In the genomic region with DNA sequence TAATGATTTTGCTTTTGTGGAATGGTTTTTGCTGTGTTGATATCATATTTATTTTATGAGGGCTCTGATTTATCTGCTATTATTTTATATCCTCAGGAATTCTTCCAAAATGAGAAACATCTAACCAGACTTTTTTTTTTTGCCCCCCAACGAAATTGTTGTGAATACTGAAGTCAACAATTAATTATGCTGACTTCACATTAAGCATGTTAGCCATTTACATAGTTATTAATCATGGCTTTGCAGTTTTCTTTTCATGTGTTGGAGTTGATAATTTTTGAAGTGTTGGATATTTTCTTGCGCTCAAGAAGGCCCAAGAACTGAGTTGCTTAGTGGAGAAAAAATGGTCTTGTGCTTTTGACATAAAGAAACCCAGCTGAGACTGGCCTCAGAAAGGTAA, we compare ENCODE assay signal across 10 cellular contexts.
"Had no signal": no experiment of that assay in that cellular context is flagged by ENCODE, and none has a peak within 500 bp of the region (broad histone marks: within the 10 kb centered on the region; RNA-seq: fewer than 3 reads in every experiment).

No MANE protein-coding gene starts in this region.

- DNase-seq: GM23248, GOT3, H7, HFFc6, Karpas-422, KBM-7 had no signal

- FAIRE-seq: HTR-8/SVneo had no signal

- H3K4me3 ChIP-seq: GM23248, HAP-1 had no signal

- H3K9me3 ChIP-seq: HAP-1 had no signal

- H3K9ac ChIP-seq: GM23248, KMS-11 had no signal

- H3K36me3 ChIP-seq: HAP-1 had no signal

- H3K4me2 ChIP-seq: KMS-11 had no signal

- H2AFZ ChIP-seq: GM23248 had no signal

- ATAC-seq: HCT116 had no signal

- H3K4me1 ChIP-seq: HAP-1 had no signal

- H3K27ac ChIP-seq: GM23248, KMS-11 had no signal
